ENCODE assay signal across 27 cellular contexts in genomic region chr6:62516287-62517152, GRCh38.
DNase-seq lines count a peak whose midpoint lies in the region; ATAC-seq and TF ChIP-seq lines count a peak whose summit lies in the region.
"Had no signal": no experiment of that assay in that cellular context is flagged by ENCODE, and none has a peak within 500 bp of the region (broad histone marks: within the 10 kb centered on the region; RNA-seq: fewer than 3 reads in every experiment).

No MANE protein-coding gene starts in this region.

- peak overlapping the region in 2 of 10 experiments; percentile 37 to 44; a peak in 3 of 20 replicates for H3K4me3 ChIP-seq in BLaER1 treated with 17β-estradiol and CSF1 and Interleukin-3, amounts not matched to agents 10 nM and 100 nM
- H3K4me3 ChIP-seq: A549, cardiac muscle cell, dorsolateral prefrontal cortex, esophagus muscularis mucosa, K562 had no signal

- POLR2A ChIA-PET in WTC11 (lab: Charles Lee), result no interaction called here

- TF ChIP-seq CTCF in WTC11 (IDR thresholded peaks at IDR 0.05), result no peak

- no peaks in the 10 kb centered on the region for H3K27me3 ChIP-seq in BLaER1 treated with 17β-estradiol and CSF1 and Interleukin-3, amounts not matched to agents 10 nM and 100 nM
- H3K27me3 ChIP-seq: cardiac muscle cell, esophagus muscularis mucosa had no signal

- no peaks in the 10 kb centered on the region for H3K9me3 ChIP-seq in BLaER1 treated with 17β-estradiol and CSF1 and Interleukin-3, amounts not matched to agents 10 nM and 100 nM (replicated peaks in 1 of 11)
- H3K9me3 ChIP-seq: A549, esophagus muscularis mucosa had no signal

- CTCF ChIA-PET in WTC11 (lab: Charles Lee), result no interaction called here

- ATAC-seq in WTC11 (peak; percentile 97), memory B cell (ENCODE audit: low read depth) (peak; percentile 77), HG03135 (IDR thresholded peaks at IDR 0.05; ENCODE audit: unreplicated experiment) (no peak), HG03378 (IDR thresholded peaks at IDR 0.05; ENCODE audit: unreplicated experiment) (no peak)
- ATAC-seq: A549; activated naive CD8-positive, alpha-beta T cell treated with anti-CD3 and anti-CD28 coated beads, Interleukin-2, amount 50 U/mL, for 24 hours; activated T-helper 17 cell treated with anti-CD3 and anti-CD28 coated beads, Interleukin-2, amount 50 U/mL, for 72 hours; K562; stimulated activated naive CD8-positive, alpha-beta T cell treated with anti-CD3 and anti-CD28 coated beads, Interleukin-15, Interleukin-2, amounts not matched to agents 100 U/mL and 50 U/mL, for 24 hours had no signal

- H3K4me1 ChIP-seq in BLaER1 treated with 17β-estradiol and CSF1 and Interleukin-3, amounts not matched to agents 10 nM and 100 nM, result peaks cover 14 to 25% (median 18%) of the 10 kb centered on the region in 10 experiments
- H3K4me1 ChIP-seq: A549, esophagus muscularis mucosa had no signal

- peak overlapping the region; percentile 54 to 92 (median 70) for H3K4me2 ChIP-seq in BLaER1 treated with 17β-estradiol and CSF1 and Interleukin-3, amounts not matched to agents 10 nM and 100 nM
- H3K4me2 ChIP-seq: A549 had no signal

- peaks cover 29% of the 10 kb centered on the region for H3K9me3 Mint-ChIP-seq in WTC11
- H3K9me3 Mint-ChIP-seq in memory B cell, result no peaks in the 10 kb centered on the region
- H3K9me3 Mint-ChIP-seq: activated naive CD8-positive, alpha-beta T cell treated with anti-CD3 and anti-CD28 coated beads, Interleukin-2, amount 50 U/mL, for 24 hours; neural crest cell; type B pancreatic cell had no signal

- peak overlapping the region; percentile 100 for H3K27ac Mint-ChIP-seq in WTC11
- no peak overlapping the region for H3K27ac Mint-ChIP-seq in memory B cell
- H3K27ac Mint-ChIP-seq: activated naive CD8-positive, alpha-beta T cell treated with anti-CD3 and anti-CD28 coated beads, Interleukin-2, amount 50 U/mL, for 24 hours; activated T-helper 17 cell treated with anti-CD3 and anti-CD28 coated beads, Interleukin-2, amount 50 U/mL, for 72 hours; type B pancreatic cell had no signal

- H3K4me1 Mint-ChIP-seq in WTC11, result peaks cover 49% of the 10 kb centered on the region
- H3K4me1 Mint-ChIP-seq in memory B cell, result peaks cover 7% of the 10 kb centered on the region
- H3K4me1 Mint-ChIP-seq: activated naive CD8-positive, alpha-beta T cell treated with anti-CD3 and anti-CD28 coated beads, Interleukin-2, amount 50 U/mL, for 24 hours; activated T-helper 17 cell treated with anti-CD3 and anti-CD28 coated beads, Interleukin-2, amount 50 U/mL, for 72 hours; CD4-positive, CD25-positive, alpha-beta regulatory T cell had no signal

- H3K36me3 Mint-ChIP-seq in WTC11 (peaks cover 14% of the 10 kb centered on the region), memory B cell (no peaks in the 10 kb centered on the region)
- H3K36me3 Mint-ChIP-seq: CD4-positive, CD25-positive, alpha-beta regulatory T cell; type B pancreatic cell had no signal

- peak overlapping the region in 7 of 11 experiments; percentile 3 to 52 (median 26); a peak in 6 of 22 replicates for H3K27ac ChIP-seq in BLaER1 treated with 17β-estradiol and CSF1 and Interleukin-3, amounts not matched to agents 10 nM and 100 nM
- H3K27ac ChIP-seq: A549, cardiac muscle cell, dorsolateral prefrontal cortex, esophagus muscularis mucosa had no signal

- H3K4me3 Mint-ChIP-seq in WTC11 (peak overlapping the region; percentile 57), memory B cell (peak overlapping the region; percentile 37)
- H3K4me3 Mint-ChIP-seq: activated naive CD8-positive, alpha-beta T cell treated with anti-CD3 and anti-CD28 coated beads, Interleukin-2, amount 50 U/mL, for 24 hours; activated T-helper 17 cell treated with anti-CD3 and anti-CD28 coated beads, Interleukin-2, amount 50 U/mL, for 72 hours; CD4-positive, CD25-positive, alpha-beta regulatory T cell; neural crest cell; type B pancreatic cell had no signal

- no peaks in the 10 kb centered on the region for H3K27me3 Mint-ChIP-seq in WTC11 (ENCODE audit: low read depth)
- H3K27me3 Mint-ChIP-seq in memory B cell, result no peaks in the 10 kb centered on the region
- H3K27me3 Mint-ChIP-seq: activated naive CD8-positive, alpha-beta T cell treated with anti-CD3 and anti-CD28 coated beads, Interleukin-2, amount 50 U/mL, for 24 hours; activated T-helper 17 cell treated with anti-CD3 and anti-CD28 coated beads, Interleukin-2, amount 50 U/mL, for 72 hours; CD4-positive, CD25-positive, alpha-beta regulatory T cell; type B pancreatic cell had no signal

- no peaks in the 10 kb centered on the region for H3K36me3 ChIP-seq in BLaER1 treated with 17β-estradiol and CSF1 and Interleukin-3, amounts not matched to agents 10 nM and 100 nM
- H3K36me3 ChIP-seq: cardiac muscle cell, esophagus muscularis mucosa had no signal

- H3K9ac ChIP-seq in BLaER1 treated with 17β-estradiol and CSF1 and Interleukin-3, amounts not matched to agents 10 nM and 100 nM, result peak overlapping the region in 5 of 11 experiments; percentile 4 to 56 (median 43); a peak in 8 of 22 replicates

- no peaks in the 10 kb centered on the region for H4K20me1 ChIP-seq in BLaER1 treated with 17β-estradiol and CSF1 and Interleukin-3, amounts not matched to agents 10 nM and 100 nM

- DNase-seq in Kasumi-1 (lab: John Stamatoyannopoulos, UW), result peak; percentile 70 to 78
- DNase-seq in WTC11 (ENCODE audit: low spot score), result peak; percentile 18
- DNase-seq in memory B cell (ENCODE audit: low spot score in 2 of 2), result no peak
- DNase-seq in DMS114 treated with DMSO at 0.1 percent for 48 hours (lab: John Stamatoyannopoulos, UW; ENCODE audit: unreplicated experiment), result no peak
- DNase-seq in SKM-1 (lab: John Stamatoyannopoulos, UW; ENCODE audit: unreplicated experiment), result no peak
- DNase-seq: activated CD8-positive, alpha-beta memory T cell treated with anti-CD3 and anti-CD28 coated beads for 24 hours; activated naive CD8-positive, alpha-beta T cell treated with anti-CD3 and anti-CD28 coated beads, Interleukin-2, amount 50 U/mL, for 24 hours; CD4-positive, CD25-positive, alpha-beta regulatory T cell; DND-41; dorsolateral prefrontal cortex; kidney; mesenchymal stem cell; NCI-H1417; NCI-H774; stimulated activated CD4-positive, alpha-beta T cell treated with anti-CD3 and anti-CD28 coated beads, Interleukin-15, amount 100 ng/mL, for 24 hours; stimulated activated naive CD8-positive, alpha-beta T cell treated with anti-CD3 and anti-CD28 coated beads, Interleukin-15, Interleukin-2, amounts not matched to agents 100 U/mL and 50 U/mL, for 24 hours; T-helper 1 cell had no signal

TF ChIP-seq in WTC11, 78 proteins besides CTCF, POLR2A, EP300 and RAD21 (continues in another document):
- TF ChIP-seq MAX (CRISPR knock-in tag; IDR thresholded peaks at IDR 0.05), result no peak
- no peak for TF ChIP-seq ZNF138 (CRISPR knock-in tag; conservative IDR thresholded peaks at IDR 0.05)
- TF ChIP-seq MXD4 (CRISPR knock-in tag; IDR thresholded peaks at IDR 0.05; ENCODE audit: borderline replicate concordance), result no peak
- no peak for TF ChIP-seq RORB (CRISPR knock-in tag; IDR thresholded peaks at IDR 0.05)
- TF ChIP-seq JAZF1 (CRISPR knock-in tag; IDR thresholded peaks at IDR 0.05), result no peak
- TF ChIP-seq ATF6 (CRISPR knock-in tag; IDR thresholded peaks at IDR 0.05), result no peak
- TF ChIP-seq TEAD1 (CRISPR knock-in tag; IDR thresholded peaks at IDR 0.05), result no peak
- TF ChIP-seq AFF4 (CRISPR knock-in tag; IDR thresholded peaks at IDR 0.05; ENCODE audit: borderline replicate concordance), result no peak

Comparison
In these comparisons a context has a peak if more than half of its experiments do, and no peak if none do; other contexts are left out.
1. DNase-seq: peak in Kasumi-1 (2 of 2) and WTC11 (single experiment); none in memory B cell (0 of 2), DMS114 treated with DMSO at 0.1 percent for 48 hours (single experiment) and SKM-1 (single experiment).
2. ATAC-seq: peak in WTC11 (single experiment) and memory B cell (single experiment); none in HG03135 (single experiment) and HG03378 (single experiment).